Comparison of ENCODE assay signal across 8 cellular contexts in genomic region chr17:57257911-57258885, GRCh38. TPM values are rescaled to one million over a fixed set of nuclear protein-coding genes. Genes with fewer than 3 reads are reported as not detected.
DNase-seq lines count a peak whose midpoint lies in the region; ATAC-seq and TF ChIP-seq lines count a peak whose summit lies in the region.

No MANE protein-coding gene starts in this region.

- peak overlapping the region; percentile 89 for H3K4me3 Mint-ChIP-seq in activated CD4-positive, alpha-beta T cell treated with anti-CD3 and anti-CD28 coated beads, Interleukin-2, amount 10 ng/mL, durations not matched to agents 24 days and 14 days

- peaks cover 3% of the 10 kb centered on the region for H3K4me1 ChIP-seq in fibroblast of lung (ENCODE audit: control insufficient read depth, extremely low read depth, insufficient read depth, low read length)

- no peak for ATAC-seq in HG02870 (IDR thresholded peaks at IDR 0.05; ENCODE audit: unreplicated experiment)
- ATAC-seq in GM21515 (IDR thresholded peaks at IDR 0.05; ENCODE audit: unreplicated experiment) = no peak

- H3K9me3 Mint-ChIP-seq in activated CD4-positive, alpha-beta T cell treated with anti-CD3 and anti-CD28 coated beads, Interleukin-2, amount 10 ng/mL, durations not matched to agents 24 days and 14 days = no peaks in the 10 kb centered on the region

- H3K27me3 ChIP-seq in SU-DHL-6 (ENCODE audit: low read length) (no peaks in the 10 kb centered on the region), fibroblast of lung (ENCODE audit: control insufficient read depth, insufficient read depth, low read length) (peaks cover 9% of the 10 kb centered on the region)

- intact Hi-C loops in activated CD4-positive, alpha-beta T cell treated with anti-CD3 and anti-CD28 coated beads, Interleukin-2, amount 10 ng/mL, durations not matched to agents 24 days and 14 days (cut with micrococcal nuclease) = loop anchor here (1.0 to 5.0 kb wide), 4 partner anchors 27 to 205 kb away; no protein-coding TSS in a partner anchor

- H3F3A ChIP-seq in SU-DHL-6 (ENCODE audit: insufficient read depth) = peaks cover 39% of the 10 kb centered on the region

- peak overlapping the region; percentile 72 for H3K27ac ChIP-seq in SU-DHL-6 (ENCODE audit: low read depth, low read length)
- H3K27ac ChIP-seq in fibroblast of lung (ENCODE audit: insufficient read depth, low read length) = no peak overlapping the region

- H3K27me3 Mint-ChIP-seq in activated CD4-positive, alpha-beta T cell treated with anti-CD3 and anti-CD28 coated beads, Interleukin-2, amount 10 ng/mL, durations not matched to agents 24 days and 14 days = peaks cover 3% of the 10 kb centered on the region

- DNase-seq in activated CD4-positive, alpha-beta T cell treated with anti-CD3 and anti-CD28 coated beads, Interleukin-2, amount 10 ng/mL, durations not matched to agents 24 days and 14 days = peak; percentile 66
- no peak for DNase-seq in activated CD4-positive, alpha-beta T cell treated with anti-CD3 and anti-CD28 coated beads, Interleukin-2, amount 50 U/mL, for 1 hour
- DNase-seq in fibroblast of lung (ENCODE audit: low read depth in 2 of 2) (peak; percentile 4 to 15), pons (ENCODE audit: low spot score) (peak; percentile 52)
- DNase-seq in stimulated activated naive CD4-positive, alpha-beta T cell (lab: John Stamatoyannopoulos, UW) = no peak

- H3K4me3 ChIP-seq in SU-DHL-6 (ENCODE audit: insufficient read depth, low read length, poor library complexity, severe bottlenecking) (peak overlapping the region; percentile 95), fibroblast of lung (replicated peaks in 1 of 4; ENCODE audit: control extremely low read depth in 1 of 4, insufficient read depth in 1 of 4, low read depth in 3 of 4, low read length in 4 of 4) (peak overlapping the region; percentile 51 to 95 (median 70))

- peak overlapping the region; percentile 93 for H3K4me2 ChIP-seq in SU-DHL-6 (ENCODE audit: low read depth, low read length, poor library complexity, severe bottlenecking)
- peak overlapping the region; percentile 94 for H3K4me2 ChIP-seq in fibroblast of lung (ENCODE audit: extremely low read depth, insufficient read depth, low read length)

- H3K36me3 ChIP-seq in SU-DHL-6 (ENCODE audit: low read length) (peaks cover 23% of the 10 kb centered on the region), fibroblast of lung (ENCODE audit: control insufficient read depth, insufficient read depth, low read length) (no peaks in the 10 kb centered on the region)

- H3K9me2 ChIP-seq in SU-DHL-6 (replicated peaks; ENCODE audit: insufficient read depth, low read length) = no peaks in the 10 kb centered on the region

- H3K27ac Mint-ChIP-seq in activated CD4-positive, alpha-beta T cell treated with anti-CD3 and anti-CD28 coated beads, Interleukin-2, amount 10 ng/mL, durations not matched to agents 24 days and 14 days = peak overlapping the region; percentile 85

- peak overlapping the region; percentile 68 for H3K9ac ChIP-seq in SU-DHL-6 (ENCODE audit: low read length)
- no peak overlapping the region for H3K9ac ChIP-seq in fibroblast of lung (ENCODE audit: insufficient read depth, low read length)

- no peaks in the 10 kb centered on the region for H3K9me3 ChIP-seq in SU-DHL-6 (ENCODE audit: insufficient read depth, low read length)
- no peaks in the 10 kb centered on the region for H3K9me3 ChIP-seq in fibroblast of lung (ENCODE audit: control insufficient read depth, insufficient read depth, low read depth, low read length)

- TF ChIP-seq CTCF in SU-DHL-6 (IDR thresholded peaks at IDR 0.05; ENCODE audit: insufficient read depth, low read length, poor library complexity, severe bottlenecking) (no peak), fibroblast of lung (conservative IDR thresholded peaks at IDR 0.05 in 1 of 2, IDR thresholded peaks at IDR 0.05 in 1 of 2; ENCODE audit: low read depth in 1 of 2, low read length in 2 of 2) (no peak)

- H2AFZ ChIP-seq in SU-DHL-6 (ENCODE audit: low read depth, low read length, severe bottlenecking) (no peak overlapping the region), fibroblast of lung (ENCODE audit: low read length) (peak overlapping the region; percentile 69)

- H4K20me1 ChIP-seq in SU-DHL-6 (ENCODE audit: low read depth, low read length) (no peaks in the 10 kb centered on the region), fibroblast of lung (ENCODE audit: control insufficient read depth, extremely low read depth, insufficient read depth, low read length) (no peaks in the 10 kb centered on the region)

- H3K4me1 Mint-ChIP-seq in activated CD4-positive, alpha-beta T cell treated with anti-CD3 and anti-CD28 coated beads, Interleukin-2, amount 10 ng/mL, durations not matched to agents 24 days and 14 days = peaks cover 61% of the 10 kb centered on the region

- H3K79me2 ChIP-seq in SU-DHL-6 (ENCODE audit: insufficient read depth, low read length) = peaks cover 62% of the 10 kb centered on the region
- no peaks in the 10 kb centered on the region for H3K79me2 ChIP-seq in fibroblast of lung (ENCODE audit: control insufficient read depth, insufficient read depth, low read length)

- peaks cover 53% of the 10 kb centered on the region for H3K36me3 Mint-ChIP-seq in activated CD4-positive, alpha-beta T cell treated with anti-CD3 and anti-CD28 coated beads, Interleukin-2, amount 10 ng/mL, durations not matched to agents 24 days and 14 days (ENCODE audit: low read depth)

RNA-seq across cellular contexts. Expression of gene MSI2, which starts 1.9 kb away (rescaled TPM):
- 171 and 172 TPM in 2 replicates for total RNA-seq in activated CD4-positive, alpha-beta T cell treated with anti-CD3 and anti-CD28 coated beads, Interleukin-2, amount 10 ng/mL, durations not matched to agents 24 days and 14 days
- 11.0 and 14.2 TPM in 2 replicates for total RNA-seq in fibroblast of lung
- polyA plus RNA-seq in fibroblast of lung = 6.8 and 9.2 TPM in 2 replicates
- 10.0 and 10.4 TPM in 2 replicates for polyA plus RNA-seq in fibroblast of lung (2012)
- 12.0 and 31.8 TPM in 2 replicates for polyA minus RNA-seq in fibroblast of lung (ENCODE audit: low replicate concordance)

Comparison
In these comparisons a context has a peak if more than half of its experiments do, and no peak if none do; other contexts are left out.
1. DNase-seq: peak in activated CD4-positive, alpha-beta T cell treated with anti-CD3 and anti-CD28 coated beads, Interleukin-2, amount 10 ng/mL, durations not matched to agents 24 days and 14 days (single experiment), fibroblast of lung (2 of 2) and pons (single experiment); none in activated CD4-positive, alpha-beta T cell treated with anti-CD3 and anti-CD28 coated beads, Interleukin-2, amount 50 U/mL, for 1 hour (single experiment) and stimulated activated naive CD4-positive, alpha-beta T cell (0 of 6).
2. RNA of gene MSI2, which starts 1.9 kb away (total RNA-seq): 171 to 172 TPM in activated CD4-positive, alpha-beta T cell treated with anti-CD3 and anti-CD28 coated beads, Interleukin-2, amount 10 ng/mL, durations not matched to agents 24 days and 14 days; 11.0 to 14.2 TPM in fibroblast of lung; every median in the first group is over 10 times any median in the second.